11 cellular contexts compared by ENCODE assay signal in genomic region chr2:10435427-10436204, GRCh38.
"Had no signal": no experiment of that assay in that cellular context is flagged by ENCODE, and none has a peak within 500 bp of the region (broad histone marks: within the 10 kb centered on the region; RNA-seq: fewer than 3 reads in every experiment).

No MANE protein-coding gene starts in this region.

- H3K9me3 Mint-ChIP-seq: activated CD4-positive, alpha-beta memory T cell treated with anti-CD3 and anti-CD28 coated beads for 36 hours; activated naive CD4-positive, alpha-beta T cell treated with anti-CD3 and anti-CD28 coated beads, Interleukin-2, amount 10 ng/mL, durations not matched to agents 7 days and 5 days; dendritic cell treated with granulocyte-macrophage colony-stimulating factor and Interleukin-4, amounts not matched to agents 40 ng/mL and 50 ng/mL, for 4 days; natural killer cell treated with Interleukin-12 subunit alpha and Interleukin-12 subunit beta and Interleukin-15 and Interleukin-18, amount 100 ng/mL, for 72 hours; stimulated activated naive B cell treated with anti-CD40 and anti-IgM and Interleukin-4, amounts not matched to agents 10 μg/mL and 1 μg/mL and 100 μg/mL, for 72 hours had no signal

- H3K27ac ChIP-seq: foreskin keratinocyte, left lung, neutrophil, pancreas, psoas muscle, transverse colon had no signal

- H3K27ac Mint-ChIP-seq: activated CD4-positive, alpha-beta memory T cell treated with anti-CD3 and anti-CD28 coated beads for 36 hours; activated naive CD4-positive, alpha-beta T cell treated with anti-CD3 and anti-CD28 coated beads, Interleukin-2, amount 10 ng/mL, durations not matched to agents 7 days and 5 days; dendritic cell treated with granulocyte-macrophage colony-stimulating factor and Interleukin-4, amounts not matched to agents 40 ng/mL and 50 ng/mL, for 4 days; natural killer cell treated with Interleukin-12 subunit alpha and Interleukin-12 subunit beta and Interleukin-15 and Interleukin-18, amount 100 ng/mL, for 72 hours had no signal

- DNase-seq: foreskin keratinocyte had no signal

- H3K27me3 ChIP-seq: neutrophil, pancreas, transverse colon had no signal

- H3K9me3 ChIP-seq: left lung, neutrophil, pancreas, psoas muscle, transverse colon had no signal

- H3K4me1 ChIP-seq: foreskin keratinocyte, psoas muscle had no signal

- H3K4me3 Mint-ChIP-seq: activated CD4-positive, alpha-beta memory T cell treated with anti-CD3 and anti-CD28 coated beads for 36 hours; activated naive CD4-positive, alpha-beta T cell treated with anti-CD3 and anti-CD28 coated beads, Interleukin-2, amount 10 ng/mL, durations not matched to agents 7 days and 5 days; dendritic cell treated with granulocyte-macrophage colony-stimulating factor and Interleukin-4, amounts not matched to agents 40 ng/mL and 50 ng/mL, for 4 days; natural killer cell treated with Interleukin-12 subunit alpha and Interleukin-12 subunit beta and Interleukin-15 and Interleukin-18, amount 100 ng/mL, for 72 hours; stimulated activated naive B cell treated with anti-CD40 and anti-IgM and Interleukin-4, amounts not matched to agents 10 μg/mL and 1 μg/mL and 100 μg/mL, for 72 hours had no signal

- H3K36me3 Mint-ChIP-seq: natural killer cell treated with Interleukin-12 subunit alpha and Interleukin-12 subunit beta and Interleukin-15 and Interleukin-18, amount 100 ng/mL, for 72 hours had no signal

- H3K4me3 ChIP-seq: left lung, pancreas, psoas muscle, transverse colon had no signal
